17 cellular contexts compared by ENCODE assay signal in the genomic region with DNA sequence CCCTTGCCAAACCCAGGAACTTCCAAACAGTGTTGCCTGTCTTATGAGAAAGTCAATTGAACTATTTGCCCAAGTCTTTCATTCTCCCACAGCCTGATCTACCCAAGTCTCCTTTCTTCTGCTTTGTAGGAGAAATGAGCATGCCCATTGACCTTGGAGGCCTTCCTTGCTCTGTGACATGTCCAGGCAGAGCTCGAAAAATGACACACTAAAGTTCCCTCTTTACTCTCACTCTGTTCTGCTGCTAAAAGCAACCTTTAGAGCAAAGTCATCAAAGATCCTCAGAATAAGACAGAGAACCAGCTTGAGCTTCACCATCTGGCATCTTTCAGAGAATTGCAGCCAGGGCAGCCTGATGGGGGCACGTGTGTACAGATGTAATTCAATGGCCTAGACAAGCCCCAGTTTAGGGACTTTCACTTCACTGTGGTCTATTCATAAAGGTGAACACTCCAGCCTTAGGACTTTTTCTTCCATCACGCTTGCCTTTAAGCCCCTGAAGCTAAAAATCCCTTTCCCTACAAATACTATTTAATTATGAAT.
DNase-seq lines count a peak whose midpoint lies in the region; ATAC-seq, FAIRE-seq and TF ChIP-seq lines count a peak whose summit lies in the region.
"Had no signal": no experiment of that assay in that cellular context is flagged by ENCODE, and none has a peak within 500 bp of the region (broad histone marks: within the 10 kb centered on the region; RNA-seq: fewer than 3 reads in every experiment).

No MANE protein-coding gene starts in this region.

- SMC1A ChIA-PET in GM12878 (lab: Charles Lee; ENCODE audit: uncharacterized antibody, unreplicated experiment) = interaction anchor here (0.9 to 1.0 kb wide), 2 partner anchors 52 kb away, joined by 3 to 4 read pairs; no protein-coding TSS in a partner anchor

- ATAC-seq in HG02798 (IDR thresholded peaks at IDR 0.05; ENCODE audit: poor library complexity, unreplicated experiment) (peak; percentile 68), GM12878 (peak; percentile 47)
- ATAC-seq: GM23338, Panc1 had no signal

- H4K8ac ChIP-seq in neuronal stem cell (ENCODE audit: low read depth, low read length) = no peak overlapping the region

- H2BK12ac ChIP-seq in neuronal stem cell (ENCODE audit: low read length) = no peak overlapping the region

- no peaks in the 10 kb centered on the region for H3K4me1 ChIP-seq in GM12878 (ENCODE audit: control insufficient read depth, insufficient read depth, low read length)
- no peaks in the 10 kb centered on the region for H3K4me1 ChIP-seq in neuronal stem cell (ENCODE audit: control insufficient read depth in 2 of 2, insufficient read depth in 1 of 2, low read depth in 1 of 2, low read length in 2 of 2)
- H3K4me1 ChIP-seq: BE2C had no signal

- TF ChIP-seq POLR2A in GM12878 (IDR thresholded peaks at IDR 0.05; ENCODE audit: low read depth, low read length) = no peak

- no peaks in the 10 kb centered on the region for H4K20me1 ChIP-seq in GM12878 (ENCODE audit: control insufficient read depth, insufficient read depth)

- CTCF ChIA-PET in GM12878 (lab: Yijun Ruan, JAX) = interaction anchor here (0.6 kb wide), 1 partner anchor 1275 kb away, joined by 3 read pairs; no protein-coding TSS in a partner anchor

- FAIRE-seq in GM18507 (lab: Jason Lieb, UNC) (peak; percentile 38), GM12878 (lab: Jason Lieb, UNC) (no peak)

- intact Hi-C loops in GM12878 (cut with micrococcal nuclease; ENCODE audit: unreplicated experiment) = loop anchor here (5.0 kb wide), 1 partner anchor 47 kb away; no protein-coding TSS in a partner anchor

- no peak for TF ChIP-seq RAD21 in GM12878 (IDR thresholded peaks at IDR 0.05; ENCODE audit: insufficient read depth, low read depth, low read length)

- peak overlapping the region; percentile 33 for H2AFZ ChIP-seq in GM12878 (ENCODE audit: control insufficient read depth, low read depth, low read length)
- H2AFZ ChIP-seq in neuronal stem cell (ENCODE audit: low read length) = peak overlapping the region; percentile 21
- H2AFZ ChIP-seq: GM23338 had no signal

- 2% methylated on average over 3 of the region's 3 CpGs for WGBS in GM12878 (ENCODE audit: insufficient coverage, insufficient replicate concordance, low lambda C conversion rate, missing lambda C conversion rate)
- WGBS in neuronal stem cell (ENCODE audit: extremely low coverage in 2 of 2, insufficient read length in 2 of 2, insufficient replicate concordance in 1 of 2), 2 donors = no CpG with 5 or more reads among the region's 3 CpGs

- H2BK5ac ChIP-seq in neuronal stem cell (ENCODE audit: low read length) = no peak overlapping the region

- H3K27me3 ChIP-seq in GM12878 (replicated peaks in 1 of 2; ENCODE audit: control insufficient read depth in 2 of 2, insufficient read depth in 2 of 2, low read length in 1 of 2) = no peaks in the 10 kb centered on the region; a peak in 1 of 4 replicates
- H3K27me3 ChIP-seq in neuronal stem cell (ENCODE audit: control insufficient read depth in 3 of 3, insufficient read depth in 3 of 3, low read depth in 1 of 3, low read length in 3 of 3) = peaks cover 0 to 5% (median 0%) of the 10 kb centered on the region in 3 experiments
- H3K27me3 ChIP-seq: BE2C had no signal

- no peak overlapping the region for H3K9ac ChIP-seq in GM12878 (ENCODE audit: control insufficient read depth, insufficient read depth, low read length)
- no peak overlapping the region for H3K9ac ChIP-seq in neuronal stem cell (ENCODE audit: low read depth, low read length, poor library complexity)

- H3K14ac ChIP-seq in neuronal stem cell (ENCODE audit: low read length) = no peak overlapping the region

- no peak overlapping the region for H3K18ac ChIP-seq in neuronal stem cell (ENCODE audit: low read length)

- no TSS peak for BruUV-seq in GM12878 (replicated peaks; lab: Mats Ljungman, UMichigan)

- H4K91ac ChIP-seq in neuronal stem cell (ENCODE audit: low read depth, low read length, poor library complexity) = no peak overlapping the region

- H3K79me2 ChIP-seq in GM12878 (ENCODE audit: control insufficient read depth, insufficient read depth, low read length) = no peaks in the 10 kb centered on the region

- no peak for TF ChIP-seq EP300 in GM12878 (IDR thresholded peaks at IDR 0.05; ENCODE audit: borderline replicate concordance in 1 of 2, control insufficient read depth in 1 of 2, low read depth in 2 of 2, low read length in 2 of 2)

- H3K4ac ChIP-seq in neuronal stem cell (ENCODE audit: low read length) = no peak overlapping the region

- H3K27ac ChIP-seq in GM12878 (ENCODE audit: control insufficient read depth, insufficient read depth) = no peak overlapping the region
- H3K27ac ChIP-seq in neuronal stem cell (replicated peaks; ENCODE audit: low read length) = no peak overlapping the region

- H3K36me3 ChIP-seq in GM12878 (ENCODE audit: control insufficient read depth in 2 of 2, insufficient read depth in 2 of 2, low read length in 1 of 2) (no peaks in the 10 kb centered on the region), neuronal stem cell (replicated peaks in 1 of 2; ENCODE audit: control insufficient read depth in 2 of 2, insufficient read depth in 2 of 2, low read length in 2 of 2) (no peaks in the 10 kb centered on the region)
- H3K36me3 ChIP-seq: BE2C had no signal

- H3K9me3 ChIP-seq in GM12878 (replicated peaks; ENCODE audit: control insufficient read depth, insufficient read depth, low read length) = no peaks in the 10 kb centered on the region
- H3K9me3 ChIP-seq in neuronal stem cell (replicated peaks in 1 of 2; ENCODE audit: control insufficient read depth in 2 of 2, insufficient read depth in 1 of 2, low read depth in 1 of 2, low read length in 2 of 2) = no peaks in the 10 kb centered on the region
- H3K9me3 ChIP-seq: BE2C had no signal

- no peak overlapping the region for H3K23ac ChIP-seq in neuronal stem cell (ENCODE audit: low read depth, low read length, poor library complexity)

- no peak for DNase-seq in GM18507 (ENCODE audit: extremely low spot score, insufficient read length, low read depth)
- no peak for DNase-seq in GM12878 (ENCODE audit: low read depth, low spot score)
- DNase-seq in neuronal stem cell (ENCODE audit: low spot score) = no peak
- DNase-seq in NCI-H1105 treated with DMSO at 0.1 percent for 48 hours (lab: John Stamatoyannopoulos, UW) = no peak
- no peak for DNase-seq in HK-2 (ENCODE audit: unreplicated experiment)
- no peak for DNase-seq in NCI-H69 (lab: John Stamatoyannopoulos, UW)
- DNase-seq: BE2C; CD8-positive, alpha-beta memory T cell; DMS153; EL; NCI-H1092 treated with DMSO at 0.1 percent for 48 hours; NCI-H1694 treated with DMSO at 0.1 percent for 48 hours; NCI-H345; NCI-H748 treated with DMSO at 0.1 percent for 48 hours had no signal

- POLR2A ChIA-PET in GM12878 (lab: Charles Lee) = no interaction called here

- H2BK120ac ChIP-seq in neuronal stem cell (ENCODE audit: low read depth, low read length) = no peak overlapping the region

- no peak overlapping the region for H2AK5ac ChIP-seq in neuronal stem cell (ENCODE audit: low read depth, low read length)

- RAD21 ChIA-PET in GM12878 (lab: Charles Lee; ENCODE audit: unreplicated experiment) = no interaction called here

- no peaks in the 10 kb centered on the region for H3K79me1 ChIP-seq in neuronal stem cell (ENCODE audit: low read depth, low read length)

- no peak for TF ChIP-seq CTCF in GM12878 (IDR thresholded peaks at IDR 0.05 in 2 of 3, conservative IDR thresholded peaks at IDR 0.05 in 1 of 3; ENCODE audit: control insufficient read depth in 2 of 3, extremely low read depth in 1 of 3, insufficient read depth in 1 of 3, low read depth in 3 of 3, low read length in 3 of 3)

- no peak overlapping the region for H2BK15ac ChIP-seq in neuronal stem cell (ENCODE audit: low read length)

- H3K4me2 ChIP-seq in GM12878 (ENCODE audit: control insufficient read depth, insufficient read depth) = no peak overlapping the region
- no peak overlapping the region for H3K4me2 ChIP-seq in neuronal stem cell (ENCODE audit: insufficient read depth, low read length, poor library complexity, severe bottlenecking)
- H3K4me2 ChIP-seq: GM23338 had no signal

- H3K4me3 ChIP-seq in GM12878 = no peak overlapping the region
- no peak overlapping the region for H3K4me3 ChIP-seq in neuronal stem cell (ENCODE audit: low read length in 2 of 2)
- H3K4me3 ChIP-seq: GM23338 had no signal

- in situ Hi-C loops in GM12878 (cut with MboI) = no loop called here

TF ChIP-seq in GM12878, 131 proteins besides CTCF, POLR2A, EP300 and RAD21:
- TF ChIP-seq TAF1 (IDR thresholded peaks at IDR 0.05; ENCODE audit: borderline replicate concordance, low read depth, low read length) = no peak
- no peak for TF ChIP-seq ESRRA (IDR thresholded peaks at IDR 0.05; ENCODE audit: low read length)
- TF ChIP-seq, protein P1, sequence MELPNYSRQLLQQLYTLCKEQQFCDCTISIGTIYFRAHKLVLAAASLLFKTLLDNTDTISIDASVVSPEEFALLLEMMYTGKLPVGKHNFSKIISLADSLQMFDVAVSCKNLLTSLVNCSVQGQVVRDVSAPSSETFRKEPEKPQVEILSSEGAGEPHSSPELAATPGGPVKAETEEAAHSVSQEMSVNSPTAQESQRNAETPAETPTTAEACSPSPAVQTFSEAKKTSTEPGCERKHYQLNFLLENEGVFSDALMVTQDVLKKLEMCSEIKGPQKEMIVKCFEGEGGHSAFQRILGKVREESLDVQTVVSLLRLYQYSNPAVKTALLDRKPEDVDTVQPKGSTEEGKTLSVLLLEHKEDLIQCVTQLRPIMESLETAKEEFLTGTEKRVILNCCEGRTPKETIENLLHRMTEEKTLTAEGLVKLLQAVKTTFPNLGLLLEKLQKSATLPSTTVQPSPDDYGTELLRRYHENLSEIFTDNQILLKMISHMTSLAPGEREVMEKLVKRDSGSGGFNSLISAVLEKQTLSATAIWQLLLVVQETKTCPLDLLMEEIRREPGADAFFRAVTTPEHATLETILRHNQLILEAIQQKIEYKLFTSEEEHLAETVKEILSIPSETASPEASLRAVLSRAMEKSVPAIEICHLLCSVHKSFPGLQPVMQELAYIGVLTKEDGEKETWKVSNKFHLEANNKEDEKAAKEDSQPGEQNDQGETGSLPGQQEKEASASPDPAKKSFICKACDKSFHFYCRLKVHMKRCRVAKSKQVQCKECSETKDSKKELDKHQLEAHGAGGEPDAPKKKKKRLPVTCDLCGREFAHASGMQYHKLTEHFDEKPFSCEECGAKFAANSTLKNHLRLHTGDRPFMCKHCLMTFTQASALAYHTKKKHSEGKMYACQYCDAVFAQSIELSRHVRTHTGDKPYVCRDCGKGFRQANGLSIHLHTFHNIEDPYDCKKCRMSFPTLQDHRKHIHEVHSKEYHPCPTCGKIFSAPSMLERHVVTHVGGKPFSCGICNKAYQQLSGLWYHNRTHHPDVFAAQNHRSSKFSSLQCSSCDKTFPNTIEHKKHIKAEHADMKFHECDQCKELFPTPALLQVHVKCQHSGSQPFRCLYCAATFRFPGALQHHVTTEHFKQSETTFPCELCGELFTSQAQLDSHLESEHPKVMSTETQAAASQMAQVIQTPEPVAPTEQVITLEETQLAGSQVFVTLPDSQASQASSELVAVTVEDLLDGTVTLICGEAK (IDR thresholded peaks at IDR 0.05; ENCODE audit: borderline replicate concordance) = no peak
- no peak for TF ChIP-seq GATAD2B (conservative IDR thresholded peaks at IDR 0.05; ENCODE audit: low read depth)
- no peak for TF ChIP-seq MTA3 (IDR thresholded peaks at IDR 0.05; ENCODE audit: borderline replicate concordance, low read length)
